ENCODE assay signal across 18 cellular contexts in genomic region chr5:79954620-79955019, GRCh38. TPM values are rescaled to one million over a fixed set of nuclear protein-coding genes. Genes with fewer than 3 reads are reported as not detected.
A peak's percentile ranks its signal among the peaks of the same experiment; 100 is the strongest.
DNase-seq lines count a peak whose midpoint lies in the region; ATAC-seq and TF ChIP-seq lines count a peak whose summit lies in the region.
"Had no signal": no experiment of that assay in that cellular context is flagged by ENCODE, and none has a peak within 500 bp of the region (broad histone marks: within the 10 kb centered on the region; RNA-seq: fewer than 3 reads in every experiment).

No MANE protein-coding gene starts in this region.

- H3K4me2 ChIP-seq in neuronal stem cell (ENCODE audit: insufficient read depth, low read length, poor library complexity, severe bottlenecking) = no peak overlapping the region

- no peak for TF ChIP-seq CTCF in LNCaP clone FGC (IDR thresholded peaks at IDR 0.05; ENCODE audit: control insufficient read depth, extremely low read depth, insufficient read depth)

- no peak for ATAC-seq in HG03520 (IDR thresholded peaks at IDR 0.05; ENCODE audit: unreplicated experiment)
- ATAC-seq: CD8-positive, alpha-beta T cell; GM12878 had no signal

- no peak overlapping the region for H3K14ac ChIP-seq in neuronal stem cell (ENCODE audit: low read length)

- no peak overlapping the region for H2BK120ac ChIP-seq in neuronal stem cell (ENCODE audit: low read depth, low read length)

- peaks cover 0 to 15% of the 10 kb centered on the region in 2 donors for H3K4me1 ChIP-seq in neuronal stem cell (ENCODE audit: control insufficient read depth in 2 of 2, insufficient read depth in 1 of 2, low read depth in 1 of 2, low read length in 2 of 2)

- H4K8ac ChIP-seq in neuronal stem cell (ENCODE audit: low read depth, low read length) = no peak overlapping the region

- peak overlapping the region; percentile 56 for H2AFZ ChIP-seq in neuronal stem cell (ENCODE audit: low read length)

- H2BK5ac ChIP-seq in neuronal stem cell (ENCODE audit: low read length) = no peak overlapping the region

- no peak overlapping the region for H2BK12ac ChIP-seq in neuronal stem cell (ENCODE audit: low read length)

- no peak overlapping the region for H3K27ac ChIP-seq in neuronal stem cell (replicated peaks; ENCODE audit: low read length)

- no peak overlapping the region for H2AK5ac ChIP-seq in neuronal stem cell (ENCODE audit: low read depth, low read length)

- no peak overlapping the region for H3K4me3 ChIP-seq in LNCaP clone FGC (ENCODE audit: low read depth, low read length)
- H3K4me3 ChIP-seq in neuronal stem cell (ENCODE audit: low read length in 2 of 2) = no peak overlapping the region
- H3K4me3 ChIP-seq: GM12878 had no signal

- H3K4ac ChIP-seq in neuronal stem cell (ENCODE audit: low read length) = no peak overlapping the region

- H4K91ac ChIP-seq in neuronal stem cell (ENCODE audit: low read depth, low read length, poor library complexity) = no peak overlapping the region

- H3K23ac ChIP-seq in neuronal stem cell (ENCODE audit: low read depth, low read length, poor library complexity) = no peak overlapping the region

- no peak overlapping the region for H3K18ac ChIP-seq in neuronal stem cell (ENCODE audit: low read length)

- H3K27me3 ChIP-seq in neuronal stem cell (ENCODE audit: control insufficient read depth in 3 of 3, insufficient read depth in 3 of 3, low read depth in 1 of 3, low read length in 3 of 3) = no peaks in the 10 kb centered on the region

- peaks cover 0 to 4% of the 10 kb centered on the region in 2 donors for H3K9me3 ChIP-seq in neuronal stem cell (replicated peaks in 1 of 2; ENCODE audit: control insufficient read depth in 2 of 2, insufficient read depth in 1 of 2, low read depth in 1 of 2, low read length in 2 of 2)

- H3K36me3 ChIP-seq in neuronal stem cell (replicated peaks in 1 of 2; ENCODE audit: control insufficient read depth in 2 of 2, insufficient read depth in 2 of 2, low read length in 2 of 2) = no peaks in the 10 kb centered on the region

- no peak overlapping the region for H3K9ac ChIP-seq in neuronal stem cell (ENCODE audit: low read depth, low read length, poor library complexity)

- WGBS in neuronal stem cell (ENCODE audit: extremely low coverage in 2 of 2, insufficient read length in 2 of 2, insufficient replicate concordance in 1 of 2), 2 donors = no CpG with 5 or more reads among the region's 3 CpGs

- no peak overlapping the region for H2BK15ac ChIP-seq in neuronal stem cell (ENCODE audit: low read length)

- no peaks in the 10 kb centered on the region for H3K79me1 ChIP-seq in neuronal stem cell (ENCODE audit: low read depth, low read length)

- DNase-seq in DMS 273 treated with DMSO at 0.1 percent for 48 hours (lab: John Stamatoyannopoulos, UW) (peak; percentile 55), LNCaP clone FGC (ENCODE audit: low read depth) (peak; percentile 90), fibroblast of gingiva (ENCODE audit: low read depth) (peak; percentile 76), neuronal stem cell (ENCODE audit: low spot score) (no peak), NCI-H526 treated with DMSO at 0.1 percent for 48 hours (lab: John Stamatoyannopoulos, UW) (no peak), KG1 (lab: John Stamatoyannopoulos, UW) (no peak)
- DNase-seq: CD8-positive, alpha-beta T cell; GDM1; NCI-H1105; NCI-H1694; NCI-H2107; NCI-H2227 treated with DMSO at 0.1 percent for 48 hours; NK-92 treated with Interleukin-12 subunit alpha and Interleukin-12 subunit beta, amount 100 ng/mL, for 24 hours; OCI-M1; RPMI8226; SIG-M5 had no signal

RNA-seq across cellular contexts. Expression of gene MTX3, which starts 36.4 kb away (rescaled TPM):
- 13.7 TPM for polyA plus RNA-seq in neuronal stem cell (2013, experiment 1 of 2)
- 14.6 TPM for polyA plus RNA-seq in neuronal stem cell (2013, experiment 2 of 2)

Comparison
In these comparisons a context has a peak if more than half of its experiments do, and no peak if none do; other contexts are left out.
1. DNase-seq: peak in DMS 273 treated with DMSO at 0.1 percent for 48 hours (single experiment), LNCaP clone FGC (single experiment) and fibroblast of gingiva (single experiment); none in neuronal stem cell (single experiment), NCI-H526 treated with DMSO at 0.1 percent for 48 hours (single experiment) and KG1 (single experiment).